8 cellular contexts compared by ENCODE assay signal in the genomic region with DNA sequence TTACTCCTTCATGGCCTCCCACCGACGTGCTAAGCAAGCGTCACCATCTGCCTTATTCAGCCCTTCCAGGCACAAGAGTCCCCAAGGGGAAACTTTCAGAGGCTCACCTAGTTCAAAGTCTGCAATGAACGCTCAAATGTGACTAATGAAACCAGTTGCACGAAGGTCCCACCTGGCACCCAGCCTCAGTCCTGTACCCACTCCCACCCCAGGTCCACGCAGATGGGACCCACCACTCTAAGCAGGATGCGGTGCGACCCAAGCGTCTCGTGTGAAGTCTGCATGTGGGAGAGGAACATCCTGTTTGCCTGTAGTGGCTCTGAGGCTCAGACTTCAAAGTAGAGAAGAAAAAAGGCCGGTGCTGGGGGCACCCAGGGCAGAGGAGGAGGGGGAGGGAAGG. TPM values are rescaled to one million over a fixed set of nuclear protein-coding genes. Genes with fewer than 3 reads are reported as not detected.
A peak's percentile ranks its signal among the peaks of the same experiment; 100 is the strongest.
DNase-seq lines count a peak whose midpoint lies in the region; ATAC-seq and TF ChIP-seq lines count a peak whose summit lies in the region.

No MANE protein-coding gene starts in this region.

- H3K27me3 Mint-ChIP-seq in T-helper 1 cell treated with Interleukin-12 subunit alpha and Interleukin-12 subunit beta and Interleukin-4 antibody, amounts not matched to agents 30 μg/mL and 1 μg/mL, for 36 hours (ENCODE audit: low read depth): no peaks in the 10 kb centered on the region

- H3K36me3 Mint-ChIP-seq in T-helper 1 cell treated with Interleukin-12 subunit alpha and Interleukin-12 subunit beta and Interleukin-4 antibody, amounts not matched to agents 30 μg/mL and 1 μg/mL, for 36 hours (ENCODE audit: low read depth): peaks cover 67% of the 10 kb centered on the region
- peaks cover 47 to 80% of the 10 kb centered on the region in 2 donors for H3K36me3 Mint-ChIP-seq in activated naive CD4-positive, alpha-beta T cell treated with anti-CD3 and anti-CD28 coated beads, Interleukin-2, amount 50 U/mL, for 72 hours

- ATAC-seq in GM19452 (IDR thresholded peaks at IDR 0.05; ENCODE audit: unreplicated experiment): peak; percentile 60
- peak; percentile 80 to 82 for ATAC-seq in activated naive CD4-positive, alpha-beta T cell treated with anti-CD3 and anti-CD28 coated beads, Interleukin-2, amount 50 U/mL, for 72 hours

- H3K36me3 ChIP-seq in vagina: no peaks in the 10 kb centered on the region

- TF ChIP-seq CTCF in vagina (IDR thresholded peaks at IDR 0.05): no peak

- H3K4me1 Mint-ChIP-seq in T-helper 1 cell treated with Interleukin-12 subunit alpha and Interleukin-12 subunit beta and Interleukin-4 antibody, amounts not matched to agents 30 μg/mL and 1 μg/mL, for 36 hours (ENCODE audit: low read depth): peaks cover 63% of the 10 kb centered on the region

- no peak overlapping the region for H3K4me3 ChIP-seq in vagina

- no peak overlapping the region for H3K27ac ChIP-seq in vagina

- H3K9me3 Mint-ChIP-seq in T-helper 1 cell treated with Interleukin-12 subunit alpha and Interleukin-12 subunit beta and Interleukin-4 antibody, amounts not matched to agents 30 μg/mL and 1 μg/mL, for 36 hours: no peaks in the 10 kb centered on the region
- no peaks in the 10 kb centered on the region for H3K9me3 Mint-ChIP-seq in activated naive CD4-positive, alpha-beta T cell treated with anti-CD3 and anti-CD28 coated beads, Interleukin-2, amount 50 U/mL, for 72 hours

- H3K9me3 ChIP-seq in vagina: no peaks in the 10 kb centered on the region

- intact Hi-C loops in vagina (cut with DNase I): no loop called here

- H3K4me3 Mint-ChIP-seq in T-helper 1 cell treated with Interleukin-12 subunit alpha and Interleukin-12 subunit beta and Interleukin-4 antibody, amounts not matched to agents 30 μg/mL and 1 μg/mL, for 36 hours: peak overlapping the region; percentile 75

- DNase-seq in activated naive CD4-positive, alpha-beta T cell treated with anti-CD3 and anti-CD28 coated beads, Interleukin-2, amount 50 U/mL, for 72 hours (ENCODE audit: low spot score in 2 of 2): peak; percentile 74 to 88
- peak; percentile 41 to 79 (median 49) for DNase-seq in stimulated activated CD4-positive, alpha-beta T cell treated with anti-CD3 and anti-CD28 coated beads, TNF-alpha, amount 100 ng/mL, for 4 hours (ENCODE audit: low read depth in 3 of 3)
- DNase-seq in NCI-H187 (lab: John Stamatoyannopoulos, UW) (no peak), NOMO-1 treated with DMSO at 0.1 percent for 48 hours (lab: John Stamatoyannopoulos, UW; ENCODE audit: unreplicated experiment) (no peak), vagina (ENCODE audit: extremely low spot score in 2 of 2) (no peak), HEK293T (ENCODE audit: extremely low spot score) (no peak)

- POLR2A ChIA-PET in HEK293T (lab: Yijun Ruan, JAX): no interaction called here

- CTCF ChIA-PET in HEK293T (lab: Yijun Ruan, JAX): no interaction called here

- no peak for TF ChIP-seq POLR2A in vagina (IDR thresholded peaks at IDR 0.05)

- peaks cover 8% of the 10 kb centered on the region for H3K4me1 ChIP-seq in vagina

- peak overlapping the region; percentile 96 for H3K27ac Mint-ChIP-seq in T-helper 1 cell treated with Interleukin-12 subunit alpha and Interleukin-12 subunit beta and Interleukin-4 antibody, amounts not matched to agents 30 μg/mL and 1 μg/mL, for 36 hours
- peak overlapping the region; percentile 99 for H3K27ac Mint-ChIP-seq in activated naive CD4-positive, alpha-beta T cell treated with anti-CD3 and anti-CD28 coated beads, Interleukin-2, amount 50 U/mL, for 72 hours

- no peaks in the 10 kb centered on the region for H3K27me3 ChIP-seq in vagina

TF ChIP-seq in HEK293T, 16 proteins besides CTCF, POLR2A, EP300 and RAD21:
- no peak for TF ChIP-seq SUZ12 (IDR thresholded peaks at IDR 0.05)
- no peak for TF ChIP-seq LEF1 (IDR thresholded peaks at IDR 0.05; ENCODE audit: borderline replicate concordance)
- TF ChIP-seq SP1 (IDR thresholded peaks at IDR 0.05): no peak
- TF ChIP-seq, protein P1, sequence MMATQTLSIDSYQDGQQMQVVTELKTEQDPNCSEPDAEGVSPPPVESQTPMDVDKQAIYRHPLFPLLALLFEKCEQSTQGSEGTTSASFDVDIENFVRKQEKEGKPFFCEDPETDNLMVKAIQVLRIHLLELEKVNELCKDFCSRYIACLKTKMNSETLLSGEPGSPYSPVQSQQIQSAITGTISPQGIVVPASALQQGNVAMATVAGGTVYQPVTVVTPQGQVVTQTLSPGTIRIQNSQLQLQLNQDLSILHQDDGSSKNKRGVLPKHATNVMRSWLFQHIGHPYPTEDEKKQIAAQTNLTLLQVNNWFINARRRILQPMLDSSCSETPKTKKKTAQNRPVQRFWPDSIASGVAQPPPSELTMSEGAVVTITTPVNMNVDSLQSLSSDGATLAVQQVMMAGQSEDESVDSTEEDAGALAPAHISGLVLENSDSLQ (IDR thresholded peaks at IDR 0.05): no peak
- TF ChIP-seq FOXA1 (IDR thresholded peaks at IDR 0.05): no peak
- no peak for TF ChIP-seq BHLHE40 (IDR thresholded peaks at IDR 0.05; ENCODE audit: borderline replicate concordance)
- no peak for TF ChIP-seq ELF4 (IDR thresholded peaks at IDR 0.05)
- no peak for TF ChIP-seq FOXM1 (IDR thresholded peaks at IDR 0.05; ENCODE audit: borderline replicate concordance)
- no peak for TF ChIP-seq TARDBP (IDR thresholded peaks at IDR 0.05)
- no peak for TF ChIP-seq NFRKB (IDR thresholded peaks at IDR 0.05)
- TF ChIP-seq ARNT (IDR thresholded peaks at IDR 0.05): no peak
- TF ChIP-seq ZNF384 (IDR thresholded peaks at IDR 0.05): no peak
- TF ChIP-seq CTBP1 (IDR thresholded peaks at IDR 0.05; ENCODE audit: borderline replicate concordance): no peak
- TF ChIP-seq HDGF (IDR thresholded peaks at IDR 0.05; ENCODE audit: borderline replicate concordance): no peak
- TF ChIP-seq L3MBTL2 (conservative IDR thresholded peaks at IDR 0.05): no peak
- TF ChIP-seq FOXK2 (IDR thresholded peaks at IDR 0.05): no peak

RNA-seq across cellular contexts. Expression of a gene that starts 40.3 kb away (rescaled TPM):
- total RNA-seq in activated naive CD4-positive, alpha-beta T cell treated with anti-CD3 and anti-CD28 coated beads, Interleukin-2, amount 50 U/mL, for 72 hours: 100 to 1,000 TPM; 183 to 251 TPM
- 63.6 TPM for total RNA-seq in vagina

Comparison
In these comparisons a context has a peak if more than half of its experiments do, and no peak if none do; other contexts are left out.
1. DNase-seq: peak in activated naive CD4-positive, alpha-beta T cell treated with anti-CD3 and anti-CD28 coated beads, Interleukin-2, amount 50 U/mL, for 72 hours (2 of 2) and stimulated activated CD4-positive, alpha-beta T cell treated with anti-CD3 and anti-CD28 coated beads, TNF-alpha, amount 100 ng/mL, for 4 hours (3 of 3); none in NCI-H187 (0 of 2), NOMO-1 treated with DMSO at 0.1 percent for 48 hours (single experiment), vagina (0 of 2) and HEK293T (single experiment).